1 cellular context compared by ENCODE assay signal in the genomic region with DNA sequence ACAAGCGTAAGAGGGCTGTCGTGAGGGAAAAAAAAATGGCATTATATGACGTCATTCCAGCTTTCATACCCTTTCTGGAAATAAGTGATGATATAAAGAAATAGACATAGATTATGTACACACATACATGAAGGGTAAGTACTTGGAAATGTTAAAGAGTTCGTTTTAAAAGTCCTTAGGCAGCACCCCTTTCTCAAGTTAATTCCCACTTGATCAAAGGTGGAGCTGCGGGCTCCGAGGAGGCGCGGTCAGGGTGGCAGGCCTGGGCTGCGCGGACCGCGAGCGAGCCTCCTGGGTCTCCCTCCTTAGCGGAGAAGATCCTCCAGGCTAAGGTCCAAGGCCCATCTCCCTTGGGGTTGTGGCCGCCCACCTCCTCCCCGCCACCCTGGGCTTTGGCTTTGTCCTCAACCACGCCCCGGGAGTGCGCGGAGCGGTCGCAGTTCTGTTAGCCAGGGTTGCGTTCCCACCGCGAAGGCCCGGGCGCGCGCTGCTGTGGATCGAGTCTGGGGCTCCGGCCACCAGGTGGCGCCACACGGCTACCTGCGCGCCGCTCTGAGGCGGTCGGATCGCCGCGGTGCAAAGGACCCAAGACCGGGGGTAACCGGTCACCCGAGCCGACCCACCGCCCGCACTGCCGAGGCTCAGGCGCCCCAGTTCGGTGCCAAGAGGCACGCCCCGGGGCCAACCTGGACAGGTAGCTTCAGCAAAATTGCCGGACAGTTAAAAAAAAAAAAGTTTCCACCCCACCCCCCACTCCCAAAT.
TF ChIP-seq lines count a peak whose summit lies in the region.

No MANE protein-coding gene starts in this region.

TF ChIP-seq in HEK293, 187 proteins besides CTCF, POLR2A, EP300 and RAD21 (continued from another document and continues in another):
- TF ChIP-seq, protein P1, sequence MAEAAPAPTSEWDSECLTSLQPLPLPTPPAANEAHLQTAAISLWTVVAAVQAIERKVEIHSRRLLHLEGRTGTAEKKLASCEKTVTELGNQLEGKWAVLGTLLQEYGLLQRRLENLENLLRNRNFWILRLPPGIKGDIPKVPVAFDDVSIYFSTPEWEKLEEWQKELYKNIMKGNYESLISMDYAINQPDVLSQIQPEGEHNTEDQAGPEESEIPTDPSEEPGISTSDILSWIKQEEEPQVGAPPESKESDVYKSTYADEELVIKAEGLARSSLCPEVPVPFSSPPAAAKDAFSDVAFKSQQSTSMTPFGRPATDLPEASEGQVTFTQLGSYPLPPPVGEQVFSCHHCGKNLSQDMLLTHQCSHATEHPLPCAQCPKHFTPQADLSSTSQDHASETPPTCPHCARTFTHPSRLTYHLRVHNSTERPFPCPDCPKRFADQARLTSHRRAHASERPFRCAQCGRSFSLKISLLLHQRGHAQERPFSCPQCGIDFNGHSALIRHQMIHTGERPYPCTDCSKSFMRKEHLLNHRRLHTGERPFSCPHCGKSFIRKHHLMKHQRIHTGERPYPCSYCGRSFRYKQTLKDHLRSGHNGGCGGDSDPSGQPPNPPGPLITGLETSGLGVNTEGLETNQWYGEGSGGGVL (tag by site-specific recombination; IDR thresholded peaks at IDR 0.05), result no peak
- no peak for TF ChIP-seq ZNF148 (tag by site-specific recombination; IDR thresholded peaks at IDR 0.05; ENCODE audit: borderline replicate concordance)
- TF ChIP-seq, protein P2, sequence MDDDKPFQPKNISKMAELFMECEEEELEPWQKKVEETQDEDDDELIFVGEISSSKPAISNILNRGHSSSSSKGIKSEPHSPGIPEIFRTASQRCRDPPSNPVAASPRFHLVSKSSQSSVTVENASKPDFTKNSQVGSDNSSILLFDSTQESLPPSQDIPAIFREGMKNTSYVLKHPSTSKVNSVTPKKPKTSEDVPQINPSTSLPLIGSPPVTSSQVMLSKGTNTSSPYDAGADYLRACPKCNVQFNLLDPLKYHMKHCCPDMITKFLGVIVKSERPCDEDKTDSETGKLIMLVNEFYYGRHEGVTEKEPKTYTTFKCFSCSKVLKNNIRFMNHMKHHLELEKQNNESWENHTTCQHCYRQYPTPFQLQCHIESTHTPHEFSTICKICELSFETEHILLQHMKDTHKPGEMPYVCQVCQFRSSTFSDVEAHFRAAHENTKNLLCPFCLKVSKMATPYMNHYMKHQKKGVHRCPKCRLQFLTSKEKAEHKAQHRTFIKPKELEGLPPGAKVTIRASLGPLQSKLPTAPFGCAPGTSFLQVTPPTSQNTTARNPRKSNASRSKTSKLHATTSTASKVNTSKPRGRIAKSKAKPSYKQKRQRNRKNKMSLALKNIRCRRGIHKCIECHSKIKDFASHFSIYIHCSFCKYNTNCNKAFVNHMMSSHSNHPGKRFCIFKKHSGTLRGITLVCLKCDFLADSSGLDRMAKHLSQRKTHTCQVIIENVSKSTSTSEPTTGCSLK (tag by site-specific recombination; IDR thresholded peaks at IDR 0.05), result no peak
- TF ChIP-seq ZNF214 (tag by site-specific recombination; IDR thresholded peaks at IDR 0.05; ENCODE audit: borderline replicate concordance), result no peak
- TF ChIP-seq OVOL3 (tag by site-specific recombination; IDR thresholded peaks at IDR 0.05), result no peak
- no peak for TF ChIP-seq ZNF639 (tag by site-specific recombination; IDR thresholded peaks at IDR 0.05)
- no peak for TF ChIP-seq REST (tag by site-specific recombination; IDR thresholded peaks at IDR 0.05)
- TF ChIP-seq ZNF510 (tag by site-specific recombination; IDR thresholded peaks at IDR 0.05; ENCODE audit: insufficient replicate concordance), result no peak
- no peak; the same call in 1 of the 2 replicates for TF ChIP-seq GLIS2 (tag by site-specific recombination; IDR thresholded peaks at IDR 0.05)
- no peak for TF ChIP-seq ZNF266 (tag by site-specific recombination; IDR thresholded peaks at IDR 0.05; ENCODE audit: low read depth)
- no peak for TF ChIP-seq PRDM1 (tag by site-specific recombination; IDR thresholded peaks at IDR 0.05)
- TF ChIP-seq ZNF292 (tag by site-specific recombination; IDR thresholded peaks at IDR 0.05; ENCODE audit: borderline replicate concordance, low read depth), result no peak
- no peak for TF ChIP-seq ZNF24 (tag by site-specific recombination; IDR thresholded peaks at IDR 0.05)
- peak; percentile 56; the same call in 1 of the 2 replicates for TF ChIP-seq ZNF2 (tag by site-specific recombination; IDR thresholded peaks at IDR 0.05)
- no peak for TF ChIP-seq ZNF670 (tag by site-specific recombination; IDR thresholded peaks at IDR 0.05; ENCODE audit: low read depth)
- TF ChIP-seq ZNF664 (tag by site-specific recombination; IDR thresholded peaks at IDR 0.05), result no peak
- no peak for TF ChIP-seq ZNF791 (tag by site-specific recombination; IDR thresholded peaks at IDR 0.05)
- peak; percentile 53 for TF ChIP-seq ZNF654 (tag by site-specific recombination; IDR thresholded peaks at IDR 0.05; ENCODE audit: low read depth)
- TF ChIP-seq, protein P3, sequence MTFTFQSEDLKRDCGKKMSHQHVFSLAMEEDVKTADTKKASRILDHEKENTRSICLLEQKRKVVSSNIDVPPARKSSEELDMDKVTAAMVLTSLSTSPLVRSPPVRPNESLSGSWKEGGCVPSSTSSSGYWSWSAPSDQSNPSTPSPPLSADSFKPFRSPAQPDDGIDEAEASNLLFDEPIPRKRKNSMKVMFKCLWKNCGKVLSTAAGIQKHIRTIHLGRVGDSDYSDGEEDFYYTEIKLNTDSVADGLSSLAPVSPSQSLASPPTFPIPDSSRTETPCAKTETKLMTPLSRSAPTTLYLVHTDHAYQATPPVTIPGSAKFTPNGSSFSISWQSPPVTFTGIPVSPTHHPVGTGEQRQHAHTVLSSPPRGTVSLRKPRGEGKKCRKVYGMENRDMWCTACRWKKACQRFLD (tag by site-specific recombination; IDR thresholded peaks at IDR 0.05), result no peak
- TF ChIP-seq, protein P4, sequence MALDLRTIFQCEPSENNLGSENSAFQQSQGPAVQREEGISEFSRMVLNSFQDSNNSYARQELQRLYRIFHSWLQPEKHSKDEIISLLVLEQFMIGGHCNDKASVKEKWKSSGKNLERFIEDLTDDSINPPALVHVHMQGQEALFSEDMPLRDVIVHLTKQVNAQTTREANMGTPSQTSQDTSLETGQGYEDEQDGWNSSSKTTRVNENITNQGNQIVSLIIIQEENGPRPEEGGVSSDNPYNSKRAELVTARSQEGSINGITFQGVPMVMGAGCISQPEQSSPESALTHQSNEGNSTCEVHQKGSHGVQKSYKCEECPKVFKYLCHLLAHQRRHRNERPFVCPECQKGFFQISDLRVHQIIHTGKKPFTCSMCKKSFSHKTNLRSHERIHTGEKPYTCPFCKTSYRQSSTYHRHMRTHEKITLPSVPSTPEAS (tag by site-specific recombination; IDR thresholded peaks at IDR 0.05), result no peak
- TF ChIP-seq ZIC2 (tag by site-specific recombination; IDR thresholded peaks at IDR 0.05), result peak; percentile 18; the same call in 1 of the 2 replicates
- TF ChIP-seq ZSCAN30 (tag by site-specific recombination; IDR thresholded peaks at IDR 0.05), result peak; percentile 76
- TF ChIP-seq ZNF660 (tag by site-specific recombination; IDR thresholded peaks at IDR 0.05), result no peak
- 0 out of 2 replicates have a peak, but pooled peaks have one; percentile 49 for TF ChIP-seq ZNF394 (tag by site-specific recombination; IDR thresholded peaks at IDR 0.05; ENCODE audit: borderline replicate concordance)
- TF ChIP-seq ZFP41 (tag by site-specific recombination; IDR thresholded peaks at IDR 0.05; ENCODE audit: borderline replicate concordance), result no peak
- no peak for TF ChIP-seq ZNF311 (tag by site-specific recombination; IDR thresholded peaks at IDR 0.05; ENCODE audit: borderline replicate concordance)
- no peak for TF ChIP-seq ZNF513 (tag by site-specific recombination; IDR thresholded peaks at IDR 0.05)
- no peak for TF ChIP-seq ZNF157 (tag by site-specific recombination; IDR thresholded peaks at IDR 0.05)
- TF ChIP-seq EGR2 (tag by site-specific recombination; IDR thresholded peaks at IDR 0.05; ENCODE audit: low read depth), result no peak
- no peak for TF ChIP-seq ZNF133 (tag by site-specific recombination; IDR thresholded peaks at IDR 0.05)
- TF ChIP-seq ZNF10 (tag by site-specific recombination; IDR thresholded peaks at IDR 0.05), result no peak
- TF ChIP-seq ZNF501 (tag by site-specific recombination; IDR thresholded peaks at IDR 0.05), result peak; percentile 64
- TF ChIP-seq ZNF837 (tag by site-specific recombination; IDR thresholded peaks at IDR 0.05), result no peak
- TF ChIP-seq ZFP3 (tag by site-specific recombination; IDR thresholded peaks at IDR 0.05; ENCODE audit: low read depth), result no peak
- peak; percentile 37; the same call in 1 of the 2 replicates for TF ChIP-seq ZNF391 (tag by site-specific recombination; IDR thresholded peaks at IDR 0.05; ENCODE audit: borderline replicate concordance, low read depth)
- TF ChIP-seq ZNF645 (tag by site-specific recombination; IDR thresholded peaks at IDR 0.05), result no peak
- no peak for TF ChIP-seq ZNF621 (tag by site-specific recombination; IDR thresholded peaks at IDR 0.05)
- TF ChIP-seq KLF1 (tag by site-specific recombination; IDR thresholded peaks at IDR 0.05), result peak; percentile 54; the same call in 1 of the 2 replicates
- no peak for TF ChIP-seq ZNF785 (tag by site-specific recombination; IDR thresholded peaks at IDR 0.05)
- TF ChIP-seq GLI2 (tag by site-specific recombination; IDR thresholded peaks at IDR 0.05; ENCODE audit: borderline replicate concordance, low read depth), result no peak
- no peak for TF ChIP-seq ZBTB1 (tag by site-specific recombination; IDR thresholded peaks at IDR 0.05)
- no peak for TF ChIP-seq SALL2 (tag by site-specific recombination; IDR thresholded peaks at IDR 0.05; ENCODE audit: borderline replicate concordance)
- TF ChIP-seq OSR2 (tag by site-specific recombination; IDR thresholded peaks at IDR 0.05), result no peak
